In the genomic region with DNA sequence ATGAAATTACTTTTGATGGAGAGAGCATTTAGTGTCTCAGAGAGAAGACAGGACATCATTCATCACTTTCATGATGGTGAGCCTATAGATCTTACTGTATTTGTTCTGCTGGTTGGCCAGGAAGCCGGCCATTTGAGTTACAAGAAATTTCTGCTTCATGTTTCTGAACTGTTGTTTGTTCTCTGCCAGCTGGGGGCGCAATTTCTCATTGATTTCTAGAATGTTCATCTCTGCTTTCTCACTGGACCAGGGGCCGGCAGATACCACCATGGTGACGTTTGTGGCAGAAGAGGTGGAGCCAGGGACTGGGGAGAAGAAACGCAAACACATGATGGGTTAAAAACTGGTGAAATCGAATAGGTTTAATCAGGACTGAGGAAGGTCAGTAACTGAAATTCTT, we compare ENCODE assay signal across 17 cellular contexts. TPM values are rescaled to one million over a fixed set of nuclear protein-coding genes. Genes with fewer than 3 reads are reported as not detected.
DNase-seq lines count a peak whose midpoint lies in the region; ATAC-seq, FAIRE-seq and TF ChIP-seq lines count a peak whose summit lies in the region.
"Not testable (repeated sequence)": the region's sequence is repeated elsewhere in the genome, so short reads cannot be mapped to it uniquely, and the experiment has no call there.
"Had no signal": no experiment of that assay in that cellular context is flagged by ENCODE, and none has a peak within 500 bp of the region (broad histone marks: within the 10 kb centered on the region; RNA-seq: fewer than 3 reads in every experiment).

No MANE protein-coding gene starts in this region.

- H3K4me3 Mint-ChIP-seq in Calu3 (ENCODE audit: low read depth, unreplicated experiment), result not testable (repeated sequence)

- H2AK5ac ChIP-seq in mesenchymal stem cell (ENCODE audit: low read length, severe bottlenecking), result not testable (repeated sequence)

- WGBS in K562 (ENCODE audit: insufficient coverage, low coverage, missing lambda C conversion rate), result 10% methylated on average over 6 of the region's 6 CpGs
- 23% methylated on average over 4 of the region's 6 CpGs for WGBS in mesenchymal stem cell

- ATAC-seq in K562, result not testable (repeated sequence)

- H3K9me3 Mint-ChIP-seq in Calu3 (ENCODE audit: low read depth, unreplicated experiment), result not testable (repeated sequence)

- not testable (repeated sequence) for H3K4me1 ChIP-seq in Karpas-422 (ENCODE audit: low read length); mesenchymal stem cell (ENCODE audit: control insufficient read depth, insufficient read depth, low read depth, low read length)
- H3K4me1 ChIP-seq in K562 (replicated peaks in 1 of 2; ENCODE audit: control insufficient read depth in 2 of 2, insufficient read depth in 2 of 2, low read length in 2 of 2), result peaks cover 0 to 11% of the 10 kb centered on the region in 2 experiments; a peak in 3 of 5 replicates

- H3K4ac ChIP-seq in mesenchymal stem cell (ENCODE audit: low read depth in 1 of 2, low read length in 2 of 2), result not testable (repeated sequence)

- not testable (repeated sequence) for H3K14ac ChIP-seq in mesenchymal stem cell (ENCODE audit: low read length in 2 of 2)

- not testable (repeated sequence) for H3K27me3 Mint-ChIP-seq in Calu3 (ENCODE audit: unreplicated experiment)

- H2BK120ac ChIP-seq in mesenchymal stem cell (ENCODE audit: low read depth, low read length), result not testable (repeated sequence)

- not testable (repeated sequence) for H3K79me2 ChIP-seq in Karpas-422 (ENCODE audit: low read length); K562 (ENCODE audit: control insufficient read depth, insufficient read depth, low read length)

- H3K36me3 Mint-ChIP-seq in Calu3 (ENCODE audit: insufficient read depth, unreplicated experiment), result not testable (repeated sequence)

- not testable (repeated sequence) for TF ChIP-seq EP300 in K562 (IDR thresholded peaks at IDR 0.05; ENCODE audit: low read length)

- H3K27ac ChIP-seq in Karpas-422 (ENCODE audit: low read length); K562 (ENCODE audit: extremely low read depth, low read depth, low read length); mesenchymal stem cell (ENCODE audit: low read length, poor library complexity, severe bottlenecking): not testable (repeated sequence)

- TF ChIP-seq CTCF in Calu3 (IDR thresholded peaks at IDR 0.05; ENCODE audit: unreplicated experiment), result peak; percentile 13
- TF ChIP-seq CTCF in GM12875 (IDR thresholded peaks at IDR 0.05; ENCODE audit: borderline replicate concordance, insufficient read depth, low read depth, low read length), result 0 out of 2 replicates have a peak, but pooled peaks have one; percentile 17
- TF ChIP-seq CTCF in K562 (IDR thresholded peaks at IDR 0.05 in 2 of 3, conservative IDR thresholded peaks at IDR 0.05 in 1 of 3; ENCODE audit: insufficient read depth in 2 of 3, low read depth in 1 of 3, low read length in 3 of 3), result peak; percentile 47 to 72 (median 60); a peak in 5 of 6 replicates
- peak; percentile 31 for TF ChIP-seq CTCF in fibroblast of mammary gland (conservative IDR thresholded peaks at IDR 0.05; ENCODE audit: control insufficient read depth, insufficient read depth, low read depth, low read length)

- H3K23ac ChIP-seq in mesenchymal stem cell (ENCODE audit: low read length in 2 of 2), result not testable (repeated sequence)

- H3K4me2 ChIP-seq in Karpas-422 (ENCODE audit: low read depth, low read length, poor library complexity, severe bottlenecking); mesenchymal stem cell (ENCODE audit: low read length, poor library complexity, severe bottlenecking): not testable (repeated sequence)
- H3K4me2 ChIP-seq in K562 (ENCODE audit: insufficient read depth, low read length), result peak overlapping the region; percentile 17; the same call in 1 of the 2 replicates

- not testable (repeated sequence) for H3K9ac ChIP-seq in Karpas-422 (ENCODE audit: low read length); K562 (ENCODE audit: insufficient read depth in 1 of 2, low read depth in 2 of 2, low read length in 2 of 2); mesenchymal stem cell (ENCODE audit: low read length)

- H3K27ac Mint-ChIP-seq in Calu3 (ENCODE audit: unreplicated experiment), result not testable (repeated sequence)

- in situ Hi-C loops in SK-MEL-5 (cut with HindIII; ENCODE audit: low pct_unique_long_range_greater_than_20kb, low sequenced_read_pairs); K562 (cut with MboI): not testable (repeated sequence)

- H3K4me3 ChIP-seq in GM12875 (ENCODE audit: low read depth, low read length); Karpas-422 (ENCODE audit: low read length); K562; fibroblast of mammary gland (ENCODE audit: control insufficient read depth, low read depth, low read length); mesenchymal stem cell (ENCODE audit: insufficient read depth in 1 of 2, low read depth in 1 of 2, low read length in 2 of 2): not testable (repeated sequence)

- DNase-seq in Calu3, result not testable (repeated sequence)
- peak; percentile 60 for DNase-seq in Karpas-422
- peak; percentile 52 for DNase-seq in SK-MEL-5 (ENCODE audit: low read depth, low spot score)
- peak in 1 of 4 experiments; percentile 41 for DNase-seq in K562 (ENCODE audit: extremely low read depth in 1 of 4, low spot score in 3 of 4)
- peak; percentile 10 for DNase-seq in fibroblast of mammary gland (ENCODE audit: low read depth)
- peak; percentile 10 for DNase-seq in mesenchymal stem cell

- POLR2A ChIA-PET in K562 (lab: Yijun Ruan, JAX), result not testable (repeated sequence)

- H3K79me1 ChIP-seq in mesenchymal stem cell (replicated peaks; ENCODE audit: low read length, poor library complexity, severe bottlenecking), result not testable (repeated sequence)

- not testable (repeated sequence) for H4K20me1 ChIP-seq in Karpas-422 (ENCODE audit: insufficient read depth, low read depth, low read length); K562 (replicated peaks; ENCODE audit: control insufficient read depth, insufficient read depth, low read length)

- H2BK12ac ChIP-seq in mesenchymal stem cell (ENCODE audit: low read length in 2 of 2), result not testable (repeated sequence)

- intact Hi-C loops in Calu3 (cut with micrococcal nuclease; ENCODE audit: unreplicated experiment); K562 (cut with micrococcal nuclease): not testable (repeated sequence)

- H3K18ac ChIP-seq in mesenchymal stem cell (ENCODE audit: low read depth in 1 of 2, low read length in 2 of 2), result not testable (repeated sequence)

- not testable (repeated sequence) for H3K4me1 Mint-ChIP-seq in Calu3 (ENCODE audit: low read depth, unreplicated experiment)

- not testable (repeated sequence) for H3K9me2 ChIP-seq in Karpas-422 (replicated peaks; ENCODE audit: insufficient read depth, low read length)

- TF ChIP-seq POLR2A in K562 (conservative IDR thresholded peaks at IDR 0.05), result not testable (repeated sequence)

- peak in 1 of 2 experiments; percentile 47; a peak in 2 of 4 replicates for TF ChIP-seq RAD21 in K562 (CRISPR knock-in tag; conservative IDR thresholded peaks at IDR 0.05 in 1 of 2, IDR thresholded peaks at IDR 0.05 in 1 of 2)

- FAIRE-seq in K562 (lab: Jason Lieb, UNC), result not testable (repeated sequence)

- H3K36me3 ChIP-seq in Karpas-422 (ENCODE audit: insufficient read depth, low read length); K562 (ENCODE audit: control insufficient read depth, insufficient read depth, low read length); mesenchymal stem cell (ENCODE audit: control insufficient read depth in 1 of 2, insufficient read depth in 2 of 2, low read depth in 1 of 2, low read length in 2 of 2): not testable (repeated sequence)

- H2BK15ac ChIP-seq in mesenchymal stem cell (ENCODE audit: low read depth, poor library complexity, severe bottlenecking), result not testable (repeated sequence)

- H3K27me3 ChIP-seq in Karpas-422 (ENCODE audit: low read length); K562 (ENCODE audit: control insufficient read depth in 2 of 2, insufficient read depth in 2 of 2, low read length in 2 of 2): not testable (repeated sequence)
- peaks cover 11 to 18% of the 10 kb centered on the region in 2 experiments for H3K27me3 ChIP-seq in mesenchymal stem cell (ENCODE audit: control insufficient read depth in 1 of 2, insufficient read depth in 1 of 2, low read length in 2 of 2)

- not testable (repeated sequence) for H2AFZ ChIP-seq in Karpas-422 (ENCODE audit: low read length); mesenchymal stem cell (ENCODE audit: low read depth, low read length)
- peak overlapping the region; percentile 30; the same call in 1 of the 2 replicates for H2AFZ ChIP-seq in K562 (ENCODE audit: low read depth, low read length)

- H3K9me1 ChIP-seq in K562 (ENCODE audit: control insufficient read depth, insufficient read depth, low read length), result not testable (repeated sequence)

- not testable (repeated sequence) for H4K91ac ChIP-seq in mesenchymal stem cell (ENCODE audit: low read length)

- CTCF ChIA-PET in Calu3 (lab: Charles Lee); K562 (lab: Yijun Ruan, JAX; ENCODE audit: low intra/inter-chr PET ratio): not testable (repeated sequence)

- not testable (repeated sequence) for BruUV-seq in Calu3 (replicated peaks; lab: Mats Ljungman, UMichigan); K562 (replicated peaks; lab: Mats Ljungman, UMichigan)

- not testable (repeated sequence) for H2BK5ac ChIP-seq in mesenchymal stem cell (ENCODE audit: low read depth, low read length, poor library complexity, severe bottlenecking)

- not testable (repeated sequence) for H3K9me3 ChIP-seq in Karpas-422 (ENCODE audit: low read length); K562 (replicated peaks; ENCODE audit: control insufficient read depth, insufficient read depth, low read depth, low read length); mesenchymal stem cell (ENCODE audit: control insufficient read depth, low read length)

- H4K8ac ChIP-seq in mesenchymal stem cell (ENCODE audit: low read length), result not testable (repeated sequence)

RNA-seq across cellular contexts. Expression of gene REG4, which starts 32.9 kb away (rescaled TPM):
- total RNA-seq in Calu3 (2022), result not detected in 2 replicates
- not detected in 2 replicates for total RNA-seq in Karpas-422 (2014; rRNA removed; shearing (Covaris generic); ENCODE audit: low replicate concordance)
- total RNA-seq in SK-MEL-5 (2014; rRNA removed; shearing (Covaris generic)), result not detected in 2 replicates
- polyA plus RNA-seq in SK-MEL-5 (2015; cell fraction: cytosol; rRNA removed), result not detected in 2 replicates
- not detected in 2 replicates for polyA plus RNA-seq in SK-MEL-5 (2015; cell fraction: nucleus; rRNA removed)
- not detected in 2 replicates for total RNA-seq in K562 (2011; cell fraction: chromatin; rRNA removed; ENCODE audit: low replicate concordance)
- not detected in 2 replicates for total RNA-seq in K562 (2011; cell fraction: nucleolus; rRNA removed)
- total RNA-seq in K562 (2011; cell fraction: nucleoplasm; rRNA removed), result not detected in 2 replicates
- not detected in 2 replicates for total RNA-seq in K562 (2014; rRNA removed)
- not detected in 2 replicates for total RNA-seq in K562 (2014; rRNA removed; fragmentation: Illumina TruSeq; extraction: Trizol)
- total RNA-seq in K562 (2015; rRNA removed; fragmentation: Illumina TruSeq; extraction: Trizol), result not detected in 2 replicates
- total RNA-seq in K562 (2021), result not detected in 2 replicates
- polyA plus RNA-seq in K562 (2011; rRNA removed), result not detected in 2 replicates
- not detected in 2 replicates for polyA plus RNA-seq in K562 (2011; cell fraction: cytosol; rRNA removed)
- polyA plus RNA-seq in K562 (2011; cell fraction: nucleus; rRNA removed), result not detected in 2 replicates
- not detected in 2 replicates for polyA plus RNA-seq in K562 (2012)
- not detected in 2 replicates for polyA plus RNA-seq in K562 (2014; fragmentation: Illumina TruSeq; extraction: Trizol)
- not detected for polyA plus RNA-seq in K562 (2014; fragmentation: Nextera tagmentation; extraction: Ambion mirVana)
- polyA plus RNA-seq in K562 (2014; rRNA removed), result not detected in 2 replicates
- not detected in 2 replicates for polyA minus RNA-seq in K562 (2011; rRNA and poly(A)+ RNA removed)
- not detected in 2 replicates for polyA minus RNA-seq in K562 (2011; cell fraction: cytosol; rRNA and poly(A)+ RNA removed)
- not detected in 2 replicates for polyA minus RNA-seq in K562 (2011; cell fraction: nucleus; rRNA and poly(A)+ RNA removed)
- not detected for polyA plus RNA-seq in mesenchymal stem cell (2013, experiment 1 of 2)
- not detected for polyA plus RNA-seq in mesenchymal stem cell (2013, experiment 2 of 2)
- total RNA-seq: breast epithelium, esophagus squamous epithelium, heart right ventricle, lower lobe of right lung, myocyte had no signal
- polyA plus RNA-seq: heart right ventricle, IgD-negative memory B cell, ovary had no signal

RNA-seq across cellular contexts. Expression of gene ADAM30, which starts 52.1 kb away (rescaled TPM):
- not detected in 2 replicates for total RNA-seq in Calu3 (2022)
- total RNA-seq in Karpas-422 (2014; rRNA removed; shearing (Covaris generic); ENCODE audit: low replicate concordance), result not detected in 2 replicates
- not detected in 2 replicates for total RNA-seq in SK-MEL-5 (2014; rRNA removed; shearing (Covaris generic))
- not detected in 2 replicates for polyA plus RNA-seq in SK-MEL-5 (2015; cell fraction: cytosol; rRNA removed)
- not detected in 2 replicates for polyA plus RNA-seq in SK-MEL-5 (2015; cell fraction: nucleus; rRNA removed)
- not detected in 2 replicates for total RNA-seq in K562 (2011; cell fraction: chromatin; rRNA removed; ENCODE audit: low replicate concordance)
- total RNA-seq in K562 (2011; cell fraction: nucleolus; rRNA removed), result not detected in 2 replicates
- not detected in 2 replicates for total RNA-seq in K562 (2011; cell fraction: nucleoplasm; rRNA removed)
- not detected in 2 replicates for total RNA-seq in K562 (2014; rRNA removed)
- not detected in 2 replicates for total RNA-seq in K562 (2014; rRNA removed; fragmentation: Illumina TruSeq; extraction: Trizol)
- not detected in 2 replicates for total RNA-seq in K562 (2015; rRNA removed; fragmentation: Illumina TruSeq; extraction: Trizol)
- total RNA-seq in K562 (2021), result not detected in 2 replicates
- polyA plus RNA-seq in K562 (2011; rRNA removed), result not detected in 2 replicates
- not detected in 2 replicates for polyA plus RNA-seq in K562 (2011; cell fraction: cytosol; rRNA removed)
- not detected in 2 replicates for polyA plus RNA-seq in K562 (2011; cell fraction: nucleus; rRNA removed)
- polyA plus RNA-seq in K562 (2012), result not detected in 2 replicates
- not detected in 2 replicates for polyA plus RNA-seq in K562 (2014; fragmentation: Illumina TruSeq; extraction: Trizol)
- polyA plus RNA-seq in K562 (2014; fragmentation: Nextera tagmentation; extraction: Ambion mirVana), result not detected
- polyA plus RNA-seq in K562 (2014; rRNA removed), result not detected in 2 replicates
- polyA minus RNA-seq in K562 (2011; rRNA and poly(A)+ RNA removed), result not detected in 2 replicates
- polyA minus RNA-seq in K562 (2011; cell fraction: cytosol; rRNA and poly(A)+ RNA removed), result not detected in 2 replicates
- not detected in 2 replicates for polyA minus RNA-seq in K562 (2011; cell fraction: nucleus; rRNA and poly(A)+ RNA removed)
- not detected for polyA plus RNA-seq in mesenchymal stem cell (2013, experiment 1 of 2)
- polyA plus RNA-seq in mesenchymal stem cell (2013, experiment 2 of 2), result not detected
- total RNA-seq: activated naive CD8-positive, alpha-beta T cell treated with anti-CD3 and anti-CD28 coated beads, Interleukin-2, amount 10 ng/mL, durations not matched to agents 7 days and 5 days; activated T-helper 17 cell treated with anti-CD3 and anti-CD28 coated beads, Interleukin-2, amount 50 U/mL, for 72 hours; breast epithelium; esophagus squamous epithelium; heart right ventricle; lower lobe of right lung; myocyte; ovary; right lobe of liver had no signal
- polyA plus RNA-seq: heart right ventricle, IgD-negative memory B cell, ovary had no signal
